In genomic region chr10:132764108-132764507, GRCh38 we compare ENCODE assay signal across 25 cellular contexts. TPM values are rescaled to one million over a fixed set of nuclear protein-coding genes. Genes with fewer than 3 reads are reported as not detected.
"Had no signal": no experiment of that assay in that cellular context is flagged by ENCODE, and none has a peak within 500 bp of the region (broad histone marks: within the 10 kb centered on the region; RNA-seq: fewer than 3 reads in every experiment).

No MANE protein-coding gene starts in this region.

- H3K4me1 Mint-ChIP-seq: activated CD4-positive, alpha-beta memory T cell treated with anti-CD3 and anti-CD28 coated beads, Interleukin-2, amount 10 ng/mL, durations not matched to agents 7 days and 5 days; activated CD8-positive, alpha-beta memory T cell treated with anti-CD3 and anti-CD28 coated beads, Interleukin-2, amount 10 ng/mL, durations not matched to agents 7 days and 5 days had no signal

- H3K4me1 ChIP-seq: ascending aorta, breast epithelium, heart left ventricle, left lung, parathyroid adenoma, suprapubic skin had no signal

- H3K4me3 Mint-ChIP-seq: activated CD4-positive, alpha-beta memory T cell treated with anti-CD3 and anti-CD28 coated beads, Interleukin-2, amount 10 ng/mL, durations not matched to agents 7 days and 5 days; activated CD8-positive, alpha-beta memory T cell treated with anti-CD3 and anti-CD28 coated beads, Interleukin-2, amount 10 ng/mL, durations not matched to agents 7 days and 5 days; activated naive CD8-positive, alpha-beta T cell treated with anti-CD3 and anti-CD28 coated beads, Interleukin-2, amount 50 U/mL, for 24 hours; effector memory CD8-positive, alpha-beta T cell had no signal

- ATAC-seq: activated CD8-positive, alpha-beta memory T cell treated with anti-CD3 and anti-CD28 coated beads, Interleukin-2, amount 10 ng/mL, durations not matched to agents 7 days and 5 days; activated naive CD8-positive, alpha-beta T cell treated with anti-CD3 and anti-CD28 coated beads, Interleukin-2, amount 50 U/mL, for 24 hours; effector memory CD8-positive, alpha-beta T cell; heart left ventricle; left lung; sciatic nerve had no signal

- H3K27me3 Mint-ChIP-seq: activated CD4-positive, alpha-beta memory T cell treated with anti-CD3 and anti-CD28 coated beads, Interleukin-2, amount 10 ng/mL, durations not matched to agents 7 days and 5 days; activated CD8-positive, alpha-beta memory T cell treated with anti-CD3 and anti-CD28 coated beads, Interleukin-2, amount 10 ng/mL, durations not matched to agents 7 days and 5 days; activated naive CD8-positive, alpha-beta T cell treated with anti-CD3 and anti-CD28 coated beads, Interleukin-2, amount 50 U/mL, for 24 hours; effector memory CD8-positive, alpha-beta T cell had no signal

- H3K9me3 ChIP-seq: ascending aorta, breast epithelium, heart left ventricle, left lung, suprapubic skin had no signal

- H3K9ac ChIP-seq: parathyroid adenoma had no signal

- H3K36me3 ChIP-seq: breast epithelium had no signal

- H3K79me2 ChIP-seq: parathyroid adenoma had no signal

- H3K4me3 ChIP-seq: ascending aorta, breast epithelium, heart left ventricle, left lung, suprapubic skin had no signal

- H3K36me3 Mint-ChIP-seq: activated CD8-positive, alpha-beta memory T cell treated with anti-CD3 and anti-CD28 coated beads, Interleukin-2, amount 10 ng/mL, durations not matched to agents 7 days and 5 days had no signal

- H3K27ac ChIP-seq: ascending aorta, breast epithelium, epithelial cell of prostate, heart left ventricle, left lung, parathyroid adenoma, suprapubic skin had no signal

- DNase-seq: activated CD4-positive, alpha-beta memory T cell treated with anti-CD3 and anti-CD28 coated beads, Interleukin-2, amount 10 ng/mL, durations not matched to agents 7 days and 5 days; activated CD4-positive, alpha-beta T cell treated with anti-CD3 and anti-CD28 coated beads for 4 hours; activated CD8-positive, alpha-beta memory T cell treated with anti-CD3 and anti-CD28 coated beads, Interleukin-2, amount 10 ng/mL, durations not matched to agents 7 days and 5 days; activated naive CD4-positive, alpha-beta T cell treated with Interleukin-2 at 50 U/mL for 16 hours; activated naive CD8-positive, alpha-beta T cell treated with anti-CD3 and anti-CD28 coated beads, Interleukin-2, amount 50 U/mL, for 24 hours; activated T-cell treated with anti-CD3 and anti-CD28 coated beads, Interleukin-2, amount 50 U/mL, for 1 hour; dermis blood vessel endothelial cell; effector memory CD8-positive, alpha-beta T cell; foreskin melanocyte; heart left ventricle; kidney; left lung; mammary epithelial cell; stimulated activated naive CD4-positive, alpha-beta T cell treated with Interleukin-2 at 50 U/mL for 16 hours; SW 1271; T-helper 2 cell; trophoblast cell had no signal

- H3K27ac Mint-ChIP-seq: activated CD4-positive, alpha-beta memory T cell treated with anti-CD3 and anti-CD28 coated beads, Interleukin-2, amount 10 ng/mL, durations not matched to agents 7 days and 5 days; activated CD8-positive, alpha-beta memory T cell treated with anti-CD3 and anti-CD28 coated beads, Interleukin-2, amount 10 ng/mL, durations not matched to agents 7 days and 5 days; activated naive CD8-positive, alpha-beta T cell treated with anti-CD3 and anti-CD28 coated beads, Interleukin-2, amount 50 U/mL, for 24 hours; activated T-helper 2 cell treated with anti-CD3 and anti-CD28 coated beads, Interferon-gamma antibody, Interleukin-2, Interleukin-4, amounts not matched to agents 10 μg/mL and 5 μg/mL and 100 μg/mL, durations not matched to agents 14 hours and 24 hours and 36 hours; effector memory CD8-positive, alpha-beta T cell had no signal

- H3K27me3 ChIP-seq: ascending aorta, breast epithelium, heart left ventricle, left lung, suprapubic skin had no signal

- H3K9me3 Mint-ChIP-seq: activated naive CD8-positive, alpha-beta T cell treated with anti-CD3 and anti-CD28 coated beads, Interleukin-2, amount 50 U/mL, for 24 hours; effector memory CD8-positive, alpha-beta T cell had no signal

- H2AFZ ChIP-seq: parathyroid adenoma had no signal

RNA-seq across cellular contexts. Expression of gene NKX6-2, which starts 21.8 kb away (rescaled TPM):
- total RNA-seq: activated CD4-positive, alpha-beta memory T cell treated with anti-CD3 and anti-CD28 coated beads, Interleukin-2, amount 10 ng/mL, durations not matched to agents 7 days and 5 days; activated CD8-positive, alpha-beta memory T cell treated with anti-CD3 and anti-CD28 coated beads, Interleukin-2, amount 10 ng/mL, durations not matched to agents 7 days and 5 days; activated T-helper 2 cell treated with anti-CD3 and anti-CD28 coated beads, Interferon-gamma antibody, Interleukin-2, Interleukin-4, amounts not matched to agents 10 μg/mL and 5 μg/mL and 100 μg/mL, durations not matched to agents 14 hours and 24 hours and 36 hours; ascending aorta; breast epithelium; cerebellum; dermis blood vessel endothelial cell; heart left ventricle; left lung; mammary epithelial cell; suprapubic skin had no signal
- polyA plus RNA-seq: mammary epithelial cell had no signal
